ENCODE assay signal across 9 cellular contexts in genomic region chr17:82214012-82214628, GRCh38. TPM values are rescaled to one million over a fixed set of nuclear protein-coding genes. Genes with fewer than 3 reads are reported as not detected.
DNase-seq lines count a peak whose midpoint lies in the region; ATAC-seq and TF ChIP-seq lines count a peak whose summit lies in the region.
"Had no signal": no experiment of that assay in that cellular context is flagged by ENCODE, and none has a peak within 500 bp of the region (broad histone marks: within the 10 kb centered on the region; RNA-seq: fewer than 3 reads in every experiment).

No MANE protein-coding gene starts in this region.

- H3K27ac Mint-ChIP-seq in dendritic cell treated with granulocyte-macrophage colony-stimulating factor and Interleukin-4, amounts not matched to agents 40 ng/mL and 50 ng/mL, for 4 days: peak overlapping the region; percentile 97
- H3K27ac Mint-ChIP-seq in stimulated activated effector memory CD8-positive, alpha-beta T cell treated with anti-CD3 and anti-CD28 coated beads, Interleukin-12 subunit alpha, Interleukin-12 subunit beta, amount 100 ng/mL, for 72 hours: peak overlapping the region; percentile 90

- no peak for DNase-seq in activated T-cell treated with anti-CD3 and anti-CD28 coated beads, Interleukin-2, amount 50 U/mL, for 4 hours
- DNase-seq in activated T-cell treated with anti-CD3 and anti-CD28 coated beads, Interleukin-2, amount 50 U/mL, for 1 hour: no peak
- peak; percentile 46 for DNase-seq in NB4 (ENCODE audit: low read depth)
- DNase-seq in stimulated activated effector memory CD8-positive, alpha-beta T cell treated with anti-CD3 and anti-CD28 coated beads, Interleukin-12 subunit alpha, Interleukin-12 subunit beta, amount 100 ng/mL, for 72 hours (ENCODE audit: low spot score in 2 of 2): no peak
- no peak for DNase-seq in NCI-H1694 (lab: John Stamatoyannopoulos, UW)
- DNase-seq in middle frontal gyrus (ENCODE audit: extremely low spot score, low spot score): no peak
- DNase-seq: MM.1S had no signal

- H3K9me3 Mint-ChIP-seq in activated T-cell treated with anti-CD3 and anti-CD28 coated beads, Interleukin-2, amount 50 U/mL, for 4 hours: no peaks in the 10 kb centered on the region
- H3K9me3 Mint-ChIP-seq in dendritic cell treated with granulocyte-macrophage colony-stimulating factor and Interleukin-4, amounts not matched to agents 40 ng/mL and 50 ng/mL, for 4 days: no peaks in the 10 kb centered on the region
- no peaks in the 10 kb centered on the region for H3K9me3 Mint-ChIP-seq in stimulated activated effector memory CD8-positive, alpha-beta T cell treated with anti-CD3 and anti-CD28 coated beads, Interleukin-12 subunit alpha, Interleukin-12 subunit beta, amount 100 ng/mL, for 72 hours

- no peak overlapping the region for H3K4me3 ChIP-seq in NB4 (ENCODE audit: low read depth, low read length)

- no peak for ATAC-seq in activated T-cell treated with anti-CD3 and anti-CD28 coated beads, Interleukin-2, amount 50 U/mL, for 4 hours
- ATAC-seq in stimulated activated effector memory CD8-positive, alpha-beta T cell treated with anti-CD3 and anti-CD28 coated beads, Interleukin-12 subunit alpha, Interleukin-12 subunit beta, amount 100 ng/mL, for 72 hours: no peak
- no peak for ATAC-seq in GM21529 (IDR thresholded peaks at IDR 0.05; ENCODE audit: unreplicated experiment)

- H3K27me3 Mint-ChIP-seq in activated T-cell treated with anti-CD3 and anti-CD28 coated beads, Interleukin-2, amount 50 U/mL, for 4 hours (ENCODE audit: low read depth): no peaks in the 10 kb centered on the region
- no peaks in the 10 kb centered on the region for H3K27me3 Mint-ChIP-seq in dendritic cell treated with granulocyte-macrophage colony-stimulating factor and Interleukin-4, amounts not matched to agents 40 ng/mL and 50 ng/mL, for 4 days

- TF ChIP-seq CTCF in NB4 (IDR thresholded peaks at IDR 0.05; ENCODE audit: low read depth, low read length): no peak

- intact Hi-C loops in dendritic cell treated with granulocyte-macrophage colony-stimulating factor and Interleukin-4, amounts not matched to agents 40 ng/mL and 50 ng/mL, for 4 days (cut with micrococcal nuclease): loop anchor here (2.0 kb wide), 1 partner anchor 17 kb away; no protein-coding TSS in a partner anchor

- peaks cover 41% of the 10 kb centered on the region for H3K4me1 Mint-ChIP-seq in activated T-cell treated with anti-CD3 and anti-CD28 coated beads, Interleukin-2, amount 50 U/mL, for 4 hours (ENCODE audit: low read depth)
- H3K4me1 Mint-ChIP-seq in dendritic cell treated with granulocyte-macrophage colony-stimulating factor and Interleukin-4, amounts not matched to agents 40 ng/mL and 50 ng/mL, for 4 days (ENCODE audit: low read depth): peaks cover 67% of the 10 kb centered on the region
- peaks cover 41% of the 10 kb centered on the region for H3K4me1 Mint-ChIP-seq in stimulated activated effector memory CD8-positive, alpha-beta T cell treated with anti-CD3 and anti-CD28 coated beads, Interleukin-12 subunit alpha, Interleukin-12 subunit beta, amount 100 ng/mL, for 72 hours

- H3K4me3 Mint-ChIP-seq in activated T-cell treated with anti-CD3 and anti-CD28 coated beads, Interleukin-2, amount 50 U/mL, for 4 hours: peak overlapping the region; percentile 64
- no peak overlapping the region for H3K4me3 Mint-ChIP-seq in dendritic cell treated with granulocyte-macrophage colony-stimulating factor and Interleukin-4, amounts not matched to agents 40 ng/mL and 50 ng/mL, for 4 days
- H3K4me3 Mint-ChIP-seq in stimulated activated effector memory CD8-positive, alpha-beta T cell treated with anti-CD3 and anti-CD28 coated beads, Interleukin-12 subunit alpha, Interleukin-12 subunit beta, amount 100 ng/mL, for 72 hours: peak overlapping the region; percentile 73

- no peak for TF ChIP-seq POLR2A in NB4 (IDR thresholded peaks at IDR 0.05; ENCODE audit: extremely low read depth, insufficient read length)

- no peaks in the 10 kb centered on the region for H3K36me3 Mint-ChIP-seq in activated T-cell treated with anti-CD3 and anti-CD28 coated beads, Interleukin-2, amount 50 U/mL, for 4 hours (ENCODE audit: insufficient read depth)
- no peaks in the 10 kb centered on the region for H3K36me3 Mint-ChIP-seq in dendritic cell treated with granulocyte-macrophage colony-stimulating factor and Interleukin-4, amounts not matched to agents 40 ng/mL and 50 ng/mL, for 4 days (ENCODE audit: low read depth)
- peaks cover 29% of the 10 kb centered on the region for H3K36me3 Mint-ChIP-seq in stimulated activated effector memory CD8-positive, alpha-beta T cell treated with anti-CD3 and anti-CD28 coated beads, Interleukin-12 subunit alpha, Interleukin-12 subunit beta, amount 100 ng/mL, for 72 hours

RNA-seq across cellular contexts. Expression of gene CCDC57, which starts 1.5 kb away (rescaled TPM):
- total RNA-seq in activated T-cell treated with anti-CD3 and anti-CD28 coated beads, Interleukin-2, amount 50 U/mL, for 4 hours: 10 to 100 TPM; 48.9 to 64.6 (median 60.5) TPM

RNA-seq across cellular contexts. Expression of gene SLC16A3, which starts 14.7 kb away (rescaled TPM):
- total RNA-seq in activated T-cell treated with anti-CD3 and anti-CD28 coated beads, Interleukin-2, amount 50 U/mL, for 4 hours: 10 to 100 TPM; 22.0 to 31.5 (median 26.3) TPM

RNA-seq across cellular contexts. Expression of gene CSNK1D, which starts 59.4 kb away (rescaled TPM):
- 100 to 1,000 TPM; 152 to 170 (median 164) TPM for total RNA-seq in activated T-cell treated with anti-CD3 and anti-CD28 coated beads, Interleukin-2, amount 50 U/mL, for 4 hours
